Comparison of ENCODE assay signal across 20 cellular contexts in genomic region chr22:33440756-33441155, GRCh38.
A peak's percentile ranks its signal among the peaks of the same experiment; 100 is the strongest.
DNase-seq lines count a peak whose midpoint lies in the region; ATAC-seq, FAIRE-seq and TF ChIP-seq lines count a peak whose summit lies in the region.
"Had no signal": no experiment of that assay in that cellular context is flagged by ENCODE, and none has a peak within 500 bp of the region (broad histone marks: within the 10 kb centered on the region; RNA-seq: fewer than 3 reads in every experiment).

No MANE protein-coding gene starts in this region.

- peaks cover 11% of the 10 kb centered on the region for H3K4me1 ChIP-seq in astrocyte (ENCODE audit: insufficient read depth, low read length)
- H3K4me1 ChIP-seq: BE2C, Peyer's patch had no signal

- FAIRE-seq in astrocyte (lab: Jason Lieb, UNC): no peak
- FAIRE-seq: HTR-8/SVneo had no signal

- H2AFZ ChIP-seq in astrocyte (ENCODE audit: low read depth, low read length): no peak overlapping the region

- no peaks in the 10 kb centered on the region for H3K36me3 ChIP-seq in astrocyte (ENCODE audit: insufficient read depth, low read length)
- H3K36me3 ChIP-seq: BE2C, Peyer's patch had no signal

- peaks cover 11% of the 10 kb centered on the region for H3K4me1 Mint-ChIP-seq in astrocyte (ENCODE audit: low read depth, unreplicated experiment)
- H3K4me1 Mint-ChIP-seq: CD14-positive monocyte; CD8-positive, alpha-beta memory T cell had no signal

- H3K4me3 ChIP-seq in astrocyte (ENCODE audit: insufficient read depth, low read depth, low read length): no peak overlapping the region
- H3K4me3 ChIP-seq: Peyer's patch had no signal

- H3K36me3 Mint-ChIP-seq in astrocyte (ENCODE audit: low read depth, unreplicated experiment): no peaks in the 10 kb centered on the region
- H3K36me3 Mint-ChIP-seq: CD14-positive monocyte had no signal

- DNase-seq in COLO668 (lab: John Stamatoyannopoulos, UW; ENCODE audit: unreplicated experiment) (peak; percentile 32), astrocyte (ENCODE audit: low read depth) (peak; percentile 37), fibroblast of peridontal ligament (ENCODE audit: extremely low read depth) (peak; percentile 10), sciatic nerve (ENCODE audit: low spot score) (no peak), HT-29 (ENCODE audit: low spot score) (no peak)
- DNase-seq: BE2C; CD8-positive, alpha-beta memory T cell; KBM-7; NCI-H1417 treated with DMSO at 0.1 percent for 48 hours; NCI-H187 treated with DMSO at 0.1 percent for 48 hours; NCI-H2107; NCI-H446; OCI-M1; Peyer's patch; SHP77 treated with DMSO at 0.1 percent for 48 hours; T-helper 1 cell had no signal

- H3K9me3 ChIP-seq in astrocyte (ENCODE audit: insufficient read depth, low read depth, low read length): no peaks in the 10 kb centered on the region
- H3K9me3 ChIP-seq: BE2C, Peyer's patch had no signal

- no peaks in the 10 kb centered on the region for H3K9me3 Mint-ChIP-seq in astrocyte (ENCODE audit: unreplicated experiment)

- H3K4me3 Mint-ChIP-seq in astrocyte (ENCODE audit: unreplicated experiment): no peak overlapping the region
- H3K4me3 Mint-ChIP-seq: CD14-positive monocyte; CD8-positive, alpha-beta memory T cell had no signal

- no peak overlapping the region for H3K9ac ChIP-seq in astrocyte (ENCODE audit: low read length)

- H4K20me1 ChIP-seq in astrocyte (ENCODE audit: insufficient read depth, low read length): peaks cover 16% of the 10 kb centered on the region

- peak; percentile 84 for ATAC-seq in sciatic nerve
- ATAC-seq in GM18511 (IDR thresholded peaks at IDR 0.05; ENCODE audit: unreplicated experiment): no peak
- no peak for ATAC-seq in HG02970 (IDR thresholded peaks at IDR 0.05; ENCODE audit: low FRiP score, unreplicated experiment)

- H3K27ac ChIP-seq in astrocyte (ENCODE audit: low read depth, low read length): no peak overlapping the region
- H3K27ac ChIP-seq: Peyer's patch had no signal

- H3K4me2 ChIP-seq in astrocyte (ENCODE audit: low read length): no peak overlapping the region

- peaks cover 11% of the 10 kb centered on the region for H3K27me3 ChIP-seq in astrocyte (ENCODE audit: insufficient read depth, low read length)
- H3K27me3 ChIP-seq: BE2C, Peyer's patch had no signal

- H3K27me3 Mint-ChIP-seq in astrocyte (ENCODE audit: low read depth, unreplicated experiment): no peaks in the 10 kb centered on the region

- H3K79me2 ChIP-seq in astrocyte (ENCODE audit: insufficient read depth, low read length): no peaks in the 10 kb centered on the region

- H3K27ac Mint-ChIP-seq in astrocyte (ENCODE audit: unreplicated experiment): no peak overlapping the region
- H3K27ac Mint-ChIP-seq: CD14-positive monocyte; CD8-positive, alpha-beta memory T cell had no signal

- intact Hi-C loops in sciatic nerve (cut with DNase I): no loop called here

- TF ChIP-seq CTCF in astrocyte (IDR thresholded peaks at IDR 0.05; ENCODE audit: insufficient read depth, low read depth, low read length): no peak

Comparison
In these comparisons a context has a peak if more than half of its experiments do, and no peak if none do; other contexts are left out.
1. DNase-seq: peak in COLO668 (single experiment), astrocyte (single experiment) and fibroblast of peridontal ligament (single experiment); none in sciatic nerve (single experiment) and HT-29 (single experiment).